ENCODE assay signal across 1 cellular context in genomic region chr2:132652501-132652900, GRCh38.
TF ChIP-seq lines count a peak whose summit lies in the region.

No MANE protein-coding gene starts in this region.

TF ChIP-seq in IMR-90, 13 proteins besides CTCF, POLR2A, EP300 and RAD21 (continued from another document):
- TF ChIP-seq RFX5 (IDR thresholded peaks at IDR 0.05; ENCODE audit: low read depth, low read length) = no peak
- no peak for TF ChIP-seq SMC3 (IDR thresholded peaks at IDR 0.05; ENCODE audit: low read depth, low read length)
- no peak for TF ChIP-seq CHD1 (IDR thresholded peaks at IDR 0.05; ENCODE audit: low read depth, low read length)
- TF ChIP-seq MAZ (IDR thresholded peaks at IDR 0.05; ENCODE audit: borderline replicate concordance, low read depth, low read length) = no peak
- no peak for TF ChIP-seq BHLHE40 (IDR thresholded peaks at IDR 0.05; ENCODE audit: low read depth, low read length)
- no peak for TF ChIP-seq NFE2L2 (IDR thresholded peaks at IDR 0.05; ENCODE audit: low read depth, low read length)
- no peak for TF ChIP-seq MXI1 (IDR thresholded peaks at IDR 0.05; ENCODE audit: borderline replicate concordance, low read depth, low read length)
- TF ChIP-seq MAFK (IDR thresholded peaks at IDR 0.05; ENCODE audit: low read depth, low read length) = no peak
- TF ChIP-seq USF2 (IDR thresholded peaks at IDR 0.05; ENCODE audit: low read depth, low read length) = no peak
TF ChIP-seq in IMR-90: peak in this region for 0.
